Comparison of ENCODE assay signal across 15 cellular contexts in the genomic region with DNA sequence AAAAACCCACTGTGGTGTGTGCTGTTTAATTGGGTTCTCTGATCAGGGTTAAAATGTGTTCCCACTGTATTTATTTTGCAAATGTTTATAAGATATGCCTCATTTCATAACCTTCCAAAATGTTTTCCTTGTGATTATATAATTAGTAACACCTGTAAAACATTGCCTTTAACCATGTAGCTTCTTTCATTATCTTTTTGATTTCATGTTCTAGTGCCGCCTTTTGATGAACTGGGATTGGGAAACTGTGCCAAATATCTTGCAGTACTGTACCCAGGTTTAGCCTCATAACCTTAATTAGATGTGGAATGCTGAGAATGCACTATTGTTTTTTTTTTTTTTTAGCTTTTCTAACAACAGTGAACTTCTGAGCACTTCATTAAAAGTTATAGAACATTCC.
DNase-seq lines count a peak whose midpoint lies in the region; TF ChIP-seq lines count a peak whose summit lies in the region.
"Had no signal": no experiment of that assay in that cellular context is flagged by ENCODE, and none has a peak within 500 bp of the region (broad histone marks: within the 10 kb centered on the region; RNA-seq: fewer than 3 reads in every experiment).

No MANE protein-coding gene starts in this region.

- H3K4me1 ChIP-seq in mammary epithelial cell (ENCODE audit: insufficient read depth, low read length): peaks cover 52% of the 10 kb centered on the region

- no TSS peak for BruUV-seq in mammary epithelial cell (replicated peaks; lab: Mats Ljungman, UMichigan)

- H3K4me3 ChIP-seq in mammary epithelial cell (replicated peaks in 1 of 3; ENCODE audit: insufficient read depth in 1 of 3, low read depth in 2 of 3, low read length in 3 of 3): no peak overlapping the region

- peak overlapping the region; percentile 16 for H3K27ac ChIP-seq in mammary epithelial cell (ENCODE audit: insufficient read depth, low read depth, low read length)
- H3K27ac ChIP-seq: WERI-Rb-1 had no signal

- peak overlapping the region; percentile 31 for H3K9ac ChIP-seq in mammary epithelial cell (ENCODE audit: insufficient read depth, low read length)

- dilution Hi-C loops in mammary epithelial cell (cut with HindIII; ENCODE audit: low sequenced_read_pairs): no loop called here

- DNase-seq in A172 (ENCODE audit: low spot score): peak; percentile 39
- no peak for DNase-seq in mammary epithelial cell
- peak; percentile 42 for DNase-seq in left kidney (ENCODE audit: low read depth, low spot score)
- no peak for DNase-seq in iPS-NIHi7 (ENCODE audit: extremely low spot score)
- DNase-seq in HuH-7.5 (ENCODE audit: low spot score): no peak
- no peak for DNase-seq in posterior cingulate gyrus
- no peak for DNase-seq in anterior cingulate cortex (lab: John Stamatoyannopoulos, UW)
- DNase-seq: activated naive CD4-positive, alpha-beta T cell treated with anti-CD3 and anti-CD28 coated beads, Interleukin-2, amount 50 U/mL, for 16 hours; HCEC 1CT; left ventricle myocardium superior; NCI-H1092 treated with DMSO at 0.1 percent for 48 hours; NCI-H510A; Right ventricle myocardium superior; WERI-Rb-1 had no signal

- TF ChIP-seq CTCF in mammary epithelial cell (conservative IDR thresholded peaks at IDR 0.05 in 1 of 2, IDR thresholded peaks at IDR 0.05 in 1 of 2; ENCODE audit: extremely low read depth in 1 of 2, insufficient read depth in 1 of 2, low read depth in 1 of 2, low read length in 2 of 2): no peak

- no peak for TF ChIP-seq RAD21 in Ishikawa (IDR thresholded peaks at IDR 0.05; ENCODE audit: low read depth)

- H3K27me3 ChIP-seq in mammary epithelial cell (ENCODE audit: insufficient read depth, low read length): no peaks in the 10 kb centered on the region

- H3K79me2 ChIP-seq in mammary epithelial cell (ENCODE audit: insufficient read depth, low read length): peaks cover 80% of the 10 kb centered on the region

- intact Hi-C loops in mammary epithelial cell (cut with micrococcal nuclease): no loop called here
- intact Hi-C loops in posterior cingulate gyrus (cut with DNase I): no loop called here

- peak overlapping the region; percentile 53 for H3K4me2 ChIP-seq in mammary epithelial cell (ENCODE audit: insufficient read depth, low read depth, low read length)

- WGBS in mammary epithelial cell (ENCODE audit: low coverage, missing lambda C conversion rate): 6% methylated on average over 1 of the region's 1 CpG

- TF ChIP-seq EP300 in Ishikawa (IDR thresholded peaks at IDR 0.05; ENCODE audit: borderline replicate concordance): peak; percentile 64; the same call in 1 of the 2 replicates

- H3K36me3 ChIP-seq in mammary epithelial cell (ENCODE audit: insufficient read depth, low read length): no peaks in the 10 kb centered on the region
- H3K36me3 ChIP-seq: WERI-Rb-1 had no signal

- in situ Hi-C loops in mammary epithelial cell (cut with MboI; ENCODE audit: low sequenced_read_pairs in 2 of 2): no loop called here

- CTCF ChIA-PET in mammary epithelial cell (lab: Charles Lee; ENCODE audit: low non-redundant PET): no interaction called here

- H2AFZ ChIP-seq in mammary epithelial cell (ENCODE audit: low read depth, low read length): no peak overlapping the region

- no peaks in the 10 kb centered on the region for H3K9me3 ChIP-seq in mammary epithelial cell (replicated peaks; ENCODE audit: insufficient read depth, low read length)

- H4K20me1 ChIP-seq in mammary epithelial cell (ENCODE audit: insufficient read depth, low read length): no peaks in the 10 kb centered on the region

TF ChIP-seq in Ishikawa, 13 proteins besides CTCF, POLR2A, EP300 and RAD21:
- TF ChIP-seq YY1 (IDR thresholded peaks at IDR 0.05; ENCODE audit: low read depth) (no peak), CEBPB (IDR thresholded peaks at IDR 0.05) (peak; percentile 25; the same call in 1 of the 2 replicates), NFIC (IDR thresholded peaks at IDR 0.05) (peak; percentile 80), MAX (IDR thresholded peaks at IDR 0.05) (no peak), REST (IDR thresholded peaks at IDR 0.05; ENCODE audit: low read depth) (no peak), ZBTB7A (IDR thresholded peaks at IDR 0.05; ENCODE audit: low read depth) (no peak), CREB1 (IDR thresholded peaks at IDR 0.05; ENCODE audit: low read depth) (no peak), TCF12 (IDR thresholded peaks at IDR 0.05; ENCODE audit: low read depth) (0 out of 2 replicates have a peak, but pooled peaks have one; percentile 19), TEAD4 (IDR thresholded peaks at IDR 0.05) (peak; percentile 93)

Comparison
In these comparisons a context has a peak if more than half of its experiments do, and no peak if none do; other contexts are left out.
1. DNase-seq: peak in A172 (single experiment) and left kidney (single experiment); none in mammary epithelial cell (single experiment), iPS-NIHi7 (single experiment), HuH-7.5 (single experiment), posterior cingulate gyrus (0 of 10) and anterior cingulate cortex (0 of 58).